23 cellular contexts compared by ENCODE assay signal in genomic region chr3:19757773-19758172, GRCh38.
"Had no signal": no experiment of that assay in that cellular context is flagged by ENCODE, and none has a peak within 500 bp of the region (broad histone marks: within the 10 kb centered on the region; RNA-seq: fewer than 3 reads in every experiment).

No MANE protein-coding gene starts in this region.

- H3K4me3 Mint-ChIP-seq: dendritic cell treated with granulocyte-macrophage colony-stimulating factor and Interleukin-4, amounts not matched to agents 40 ng/mL and 50 ng/mL, for 4 days; effector memory CD8-positive, alpha-beta T cell; immature natural killer cell; naive B cell; nephron had no signal

- H3K27ac Mint-ChIP-seq: dendritic cell treated with granulocyte-macrophage colony-stimulating factor and Interleukin-4, amounts not matched to agents 40 ng/mL and 50 ng/mL, for 4 days; effector memory CD8-positive, alpha-beta T cell; immature natural killer cell; naive B cell; nephron had no signal

- H3K36me3 ChIP-seq: pancreas, prostate gland, stomach, thoracic aorta, transverse colon had no signal

- H3K4me1 Mint-ChIP-seq: immature natural killer cell, naive B cell, nephron had no signal

- ATAC-seq: effector memory CD8-positive, alpha-beta T cell; foreskin keratinocyte; left colon; left ventricle myocardium superior; pancreas; sciatic nerve had no signal

- H3K27ac ChIP-seq: foreskin keratinocyte, pancreas, prostate gland, skin epidermis, stomach, thoracic aorta, transverse colon had no signal

- H3K4me3 ChIP-seq: lung, pancreas, prostate gland, skin epidermis, stomach, thoracic aorta, transverse colon had no signal

- H3K4me1 ChIP-seq: foreskin keratinocyte, pancreas, prostate gland, stomach, transverse colon had no signal

- H3K9me3 ChIP-seq: pancreas, prostate gland, stomach, thoracic aorta, transverse colon had no signal

- H3K36me3 Mint-ChIP-seq: immature natural killer cell, naive B cell had no signal

- DNase-seq: effector memory CD8-positive, alpha-beta T cell; erythroblast; foreskin keratinocyte; immature natural killer cell; left colon; left ventricle myocardium superior; mesendoderm; naive B cell; occipital lobe; pancreas; retina; stimulated activated CD4-positive, alpha-beta T cell treated with anti-CD3 and anti-CD28 coated beads, Interleukin-12 subunit alpha, Interleukin-12 subunit beta, amount 100 ng/mL, for 4 hours; stimulated activated naive CD4-positive, alpha-beta T cell; stomach; substantia nigra; transverse colon had no signal

- H3K27me3 ChIP-seq: foreskin keratinocyte, pancreas, stomach, transverse colon had no signal

- H3K27me3 Mint-ChIP-seq: dendritic cell treated with granulocyte-macrophage colony-stimulating factor and Interleukin-4, amounts not matched to agents 40 ng/mL and 50 ng/mL, for 4 days; effector memory CD8-positive, alpha-beta T cell had no signal
